In genomic region chr1:203690730-203691129, GRCh38 we compare ENCODE assay signal across 12 cellular contexts.
DNase-seq lines count a peak whose midpoint lies in the region; ATAC-seq and TF ChIP-seq lines count a peak whose summit lies in the region.
"Had no signal": no experiment of that assay in that cellular context is flagged by ENCODE, and none has a peak within 500 bp of the region (broad histone marks: within the 10 kb centered on the region; RNA-seq: fewer than 3 reads in every experiment).

No MANE protein-coding gene starts in this region.

- no peak for DNase-seq in left ventricle myocardium inferior
- no peak for DNase-seq in Right ventricle myocardium superior
- DNase-seq in epithelial cell of prostate (ENCODE audit: low read depth, low spot score), result no peak
- DNase-seq in uterus, result no peak
- no peak for DNase-seq in OCI-LY7 (ENCODE audit: low spot score)
- no peak for DNase-seq in left colon
- DNase-seq in occipital lobe (lab: John Stamatoyannopoulos, UW), result no peak
- DNase-seq: activated CD4-positive, alpha-beta T cell treated with anti-CD3 and anti-CD28 coated beads for 1 hour; activated T-cell treated with anti-CD3 and anti-CD28 coated beads for 4 hours; amniotic stem cell; kidney glomerular epithelial cell had no signal

- H3K27me3 ChIP-seq in left ventricle myocardium inferior (ENCODE audit: low read depth), result no peaks in the 10 kb centered on the region
- H3K27me3 ChIP-seq in muscle layer of duodenum (ENCODE audit: low read depth, low read length), result no peaks in the 10 kb centered on the region
- H3K27me3 ChIP-seq in uterus, result no peaks in the 10 kb centered on the region

- H3K4me2 ChIP-seq in OCI-LY7 (ENCODE audit: low read length), result no peak overlapping the region

- H4K20me1 ChIP-seq in OCI-LY7 (ENCODE audit: insufficient read depth, low read length), result no peaks in the 10 kb centered on the region

- TF ChIP-seq CTCF in left ventricle myocardium inferior (IDR thresholded peaks at IDR 0.05; ENCODE audit: borderline replicate concordance) (no peak), uterus (IDR thresholded peaks at IDR 0.05) (no peak), OCI-LY7 (conservative IDR thresholded peaks at IDR 0.05; ENCODE audit: low read length) (no peak)

- TF ChIP-seq POLR2A in uterus (IDR thresholded peaks at IDR 0.05), result no peak

- H2AFZ ChIP-seq in OCI-LY7 (ENCODE audit: low read length), result no peak overlapping the region

- CTCF ChIA-PET in OCI-LY7 (lab: Charles Lee; ENCODE audit: unreplicated experiment), result interaction anchor here (0.6 kb wide), 1 partner anchor 9 kb away, joined by 3 read pairs; no protein-coding TSS in a partner anchor

- H3K4me3 ChIP-seq in left ventricle myocardium inferior, result no peak overlapping the region
- no peak overlapping the region for H3K4me3 ChIP-seq in muscle layer of duodenum (ENCODE audit: low read depth in 1 of 2, low read length in 2 of 2)
- no peak overlapping the region for H3K4me3 ChIP-seq in uterus
- H3K4me3 ChIP-seq in OCI-LY7 (ENCODE audit: low read depth, low read length, poor library complexity, severe bottlenecking), result no peak overlapping the region

- ATAC-seq in Right ventricle myocardium superior (ENCODE audit: poor library complexity), result no peak
- no peak for ATAC-seq in left colon

- intact Hi-C loops in left ventricle myocardium inferior (cut with micrococcal nuclease), result no loop called here
- intact Hi-C loops in Right ventricle myocardium superior (cut with DNase I), result no loop called here
- intact Hi-C loops in uterus (cut with DNase I; ENCODE audit: low total_unique reads), result loop anchor here (5.0 to 10.0 kb wide), 2 partner anchors 63 to 346 kb away; partner anchors contain the start of gene ATP2B4
- intact Hi-C loops in OCI-LY7 (cut with micrococcal nuclease; ENCODE audit: unreplicated experiment), result no loop called here
- intact Hi-C loops in left colon (cut with DNase I, micrococcal nuclease), result loop anchor here in 1 of 2 donors (10.0 kb wide), 1 partner anchor 66 kb away; the partner anchor contains the start of gene ATP2B4

- H3K79me2 ChIP-seq in OCI-LY7 (ENCODE audit: insufficient read depth, low read depth, low read length), result no peaks in the 10 kb centered on the region

- no peaks in the 10 kb centered on the region for H3K9me3 ChIP-seq in left ventricle myocardium inferior (replicated peaks)
- H3K9me3 ChIP-seq in muscle layer of duodenum (ENCODE audit: control insufficient read depth in 1 of 2, low read length in 2 of 2), result no peaks in the 10 kb centered on the region
- H3K9me3 ChIP-seq in uterus, result no peaks in the 10 kb centered on the region
- no peaks in the 10 kb centered on the region for H3K9me3 ChIP-seq in OCI-LY7 (ENCODE audit: low read length)

- no TSS peak for BruUV-seq in OCI-LY7 (replicated peaks; lab: Mats Ljungman, UMichigan)

- H3K36me3 ChIP-seq in left ventricle myocardium inferior (peaks cover 10% of the 10 kb centered on the region), muscle layer of duodenum (ENCODE audit: control insufficient read depth in 1 of 2, insufficient read depth in 2 of 2, low read length in 2 of 2) (peaks cover 0 to 6% of the 10 kb centered on the region in 2 donors), uterus (no peaks in the 10 kb centered on the region), OCI-LY7 (ENCODE audit: insufficient read depth, low read length) (no peaks in the 10 kb centered on the region)

- H3K27ac ChIP-seq in left ventricle myocardium inferior (replicated peaks) (peak overlapping the region; percentile 91), epithelial cell of prostate (peak overlapping the region; percentile 100), muscle layer of duodenum (ENCODE audit: low read length) (peak overlapping the region; percentile 59), uterus (peak overlapping the region; percentile 92 to 97), OCI-LY7 (ENCODE audit: low read depth, low read length, poor library complexity, severe bottlenecking) (no peak overlapping the region)

- POLR2A ChIA-PET in OCI-LY7 (lab: Charles Lee), result no interaction called here

- H3K9me2 ChIP-seq in OCI-LY7 (ENCODE audit: insufficient read depth, low read length), result no peaks in the 10 kb centered on the region

- H3K4me1 ChIP-seq in left ventricle myocardium inferior, result peaks cover 97% of the 10 kb centered on the region
- peaks cover 29 to 81% of the 10 kb centered on the region in 2 donors for H3K4me1 ChIP-seq in muscle layer of duodenum (ENCODE audit: control insufficient read depth in 1 of 2, insufficient read depth in 2 of 2, low read length in 2 of 2)
- peaks cover 20 to 40% of the 10 kb centered on the region in 2 donors for H3K4me1 ChIP-seq in uterus
- no peaks in the 10 kb centered on the region for H3K4me1 ChIP-seq in OCI-LY7 (ENCODE audit: insufficient read depth, low read length, poor library complexity, severe bottlenecking)
